ENCODE assay signal across 1 cellular context in the genomic region with DNA sequence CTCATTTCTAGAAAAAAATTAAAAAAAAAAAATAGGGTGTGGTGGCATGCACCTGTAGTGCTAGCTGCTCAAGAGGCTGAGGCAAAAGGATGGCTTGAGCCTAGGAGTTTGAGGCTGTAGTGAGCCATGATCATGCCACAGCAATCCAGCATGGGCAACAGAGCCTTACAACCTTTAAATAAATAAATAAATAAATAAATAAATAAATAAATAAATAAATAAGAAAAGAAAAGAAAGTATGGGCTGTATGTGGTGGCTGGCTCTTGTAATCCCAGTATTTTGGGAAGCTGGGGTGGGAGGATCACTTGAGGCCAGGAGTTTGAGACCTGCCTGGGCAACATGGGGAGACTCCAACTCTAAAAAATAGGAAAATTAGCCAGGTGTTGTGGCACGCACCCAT.
TF ChIP-seq lines count a peak whose summit lies in the region.

No MANE protein-coding gene starts in this region.

TF ChIP-seq in HEK293, 187 proteins besides CTCF, POLR2A, EP300 and RAD21 (continued from another document):
- TF ChIP-seq REST (tag by site-specific recombination; IDR thresholded peaks at IDR 0.05) (0 out of 2 replicates have a peak, but pooled peaks have one; percentile 30), OSR2 (tag by site-specific recombination; IDR thresholded peaks at IDR 0.05) (no peak), ZNF266 (tag by site-specific recombination; IDR thresholded peaks at IDR 0.05; ENCODE audit: low read depth) (0 out of 2 replicates have a peak, but pooled peaks have one; percentile 22), ZNF140 (tag by site-specific recombination; IDR thresholded peaks at IDR 0.05) (peak; percentile 48; the same call in 1 of the 2 replicates), ZNF433 (tag by site-specific recombination; IDR thresholded peaks at IDR 0.05; ENCODE audit: low read depth) (0 out of 2 replicates have a peak, but pooled peaks have one; percentile 13)
